In the genomic region with DNA sequence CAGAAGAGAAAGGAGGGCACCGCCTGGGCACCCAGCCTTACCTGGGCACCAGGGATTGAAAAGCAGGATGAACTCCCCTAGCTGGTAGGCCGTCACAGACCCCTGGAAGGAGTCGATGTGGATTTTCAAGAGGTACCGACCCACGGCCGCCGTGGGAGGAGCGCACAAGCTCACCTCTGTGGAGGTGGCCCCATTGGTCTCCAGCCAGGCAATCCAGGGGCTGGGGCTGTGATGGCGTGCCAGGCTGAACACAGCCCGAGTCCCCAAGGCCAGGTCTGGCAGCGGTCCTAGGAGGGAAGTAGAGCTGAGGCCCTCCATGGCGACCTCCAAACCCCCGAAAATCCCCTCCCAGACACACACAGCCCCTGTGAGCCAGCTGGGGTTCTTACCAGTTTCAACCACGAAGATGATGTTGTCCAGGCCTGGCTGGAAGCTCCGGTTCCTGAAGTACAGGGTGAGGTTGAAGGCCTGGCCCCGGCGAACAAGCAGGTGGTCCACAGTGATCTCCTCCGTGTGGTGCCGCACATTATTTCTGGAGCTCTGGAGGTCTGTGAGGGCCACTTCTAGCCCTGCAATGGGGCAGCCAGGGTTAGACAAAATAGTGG, we compare ENCODE assay signal across 1 cellular context.
TF ChIP-seq lines count a peak whose summit lies in the region.

No MANE protein-coding gene starts in this region.

TF ChIP-seq in GM12878, 131 proteins besides CTCF, POLR2A, EP300 and RAD21:
- no peak for TF ChIP-seq BHLHE40 (IDR thresholded peaks at IDR 0.05; ENCODE audit: borderline replicate concordance in 1 of 2, low read depth in 2 of 2, low read length in 1 of 2)
- no peak for TF ChIP-seq SPI1 (IDR thresholded peaks at IDR 0.05; ENCODE audit: borderline replicate concordance, insufficient read depth, low read depth, low read length)
- TF ChIP-seq DPF2 (IDR thresholded peaks at IDR 0.05): no peak
- no peak for TF ChIP-seq SMAD1 (IDR thresholded peaks at IDR 0.05; ENCODE audit: low read depth, partially characterized antibody)
- no peak for TF ChIP-seq POLR2AphosphoS2 (IDR thresholded peaks at IDR 0.05; ENCODE audit: low read depth, low read length)
- no peak for TF ChIP-seq FOXK2 (IDR thresholded peaks at IDR 0.05)
- TF ChIP-seq CEBPB (IDR thresholded peaks at IDR 0.05; ENCODE audit: borderline replicate concordance in 1 of 2, low read depth in 2 of 2, low read length in 2 of 2): no peak
- no peak for TF ChIP-seq BMI1 (IDR thresholded peaks at IDR 0.05; ENCODE audit: borderline replicate concordance)
- no peak for TF ChIP-seq NRF1 (conservative IDR thresholded peaks at IDR 0.05; ENCODE audit: low read depth, low read length)
- TF ChIP-seq, protein P1, sequence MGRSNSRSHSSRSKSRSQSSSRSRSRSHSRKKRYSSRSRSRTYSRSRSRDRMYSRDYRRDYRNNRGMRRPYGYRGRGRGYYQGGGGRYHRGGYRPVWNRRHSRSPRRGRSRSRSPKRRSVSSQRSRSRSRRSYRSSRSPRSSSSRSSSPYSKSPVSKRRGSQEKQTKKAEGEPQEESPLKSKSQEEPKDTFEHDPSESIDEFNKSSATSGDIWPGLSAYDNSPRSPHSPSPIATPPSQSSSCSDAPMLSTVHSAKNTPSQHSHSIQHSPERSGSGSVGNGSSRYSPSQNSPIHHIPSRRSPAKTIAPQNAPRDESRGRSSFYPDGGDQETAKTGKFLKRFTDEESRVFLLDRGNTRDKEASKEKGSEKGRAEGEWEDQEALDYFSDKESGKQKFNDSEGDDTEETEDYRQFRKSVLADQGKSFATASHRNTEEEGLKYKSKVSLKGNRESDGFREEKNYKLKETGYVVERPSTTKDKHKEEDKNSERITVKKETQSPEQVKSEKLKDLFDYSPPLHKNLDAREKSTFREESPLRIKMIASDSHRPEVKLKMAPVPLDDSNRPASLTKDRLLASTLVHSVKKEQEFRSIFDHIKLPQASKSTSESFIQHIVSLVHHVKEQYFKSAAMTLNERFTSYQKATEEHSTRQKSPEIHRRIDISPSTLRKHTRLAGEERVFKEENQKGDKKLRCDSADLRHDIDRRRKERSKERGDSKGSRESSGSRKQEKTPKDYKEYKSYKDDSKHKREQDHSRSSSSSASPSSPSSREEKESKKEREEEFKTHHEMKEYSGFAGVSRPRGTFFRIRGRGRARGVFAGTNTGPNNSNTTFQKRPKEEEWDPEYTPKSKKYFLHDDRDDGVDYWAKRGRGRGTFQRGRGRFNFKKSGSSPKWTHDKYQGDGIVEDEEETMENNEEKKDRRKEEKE (IDR thresholded peaks at IDR 0.05): no peak
- no peak for TF ChIP-seq RBBP5 (conservative IDR thresholded peaks at IDR 0.05)
- TF ChIP-seq MYC (IDR thresholded peaks at IDR 0.05; ENCODE audit: insufficient read depth, insufficient read length, insufficient replicate concordance, low read length, severe bottlenecking): no peak
- TF ChIP-seq RFX5 (IDR thresholded peaks at IDR 0.05; ENCODE audit: low read depth, low read length): no peak
- TF ChIP-seq, protein P2, sequence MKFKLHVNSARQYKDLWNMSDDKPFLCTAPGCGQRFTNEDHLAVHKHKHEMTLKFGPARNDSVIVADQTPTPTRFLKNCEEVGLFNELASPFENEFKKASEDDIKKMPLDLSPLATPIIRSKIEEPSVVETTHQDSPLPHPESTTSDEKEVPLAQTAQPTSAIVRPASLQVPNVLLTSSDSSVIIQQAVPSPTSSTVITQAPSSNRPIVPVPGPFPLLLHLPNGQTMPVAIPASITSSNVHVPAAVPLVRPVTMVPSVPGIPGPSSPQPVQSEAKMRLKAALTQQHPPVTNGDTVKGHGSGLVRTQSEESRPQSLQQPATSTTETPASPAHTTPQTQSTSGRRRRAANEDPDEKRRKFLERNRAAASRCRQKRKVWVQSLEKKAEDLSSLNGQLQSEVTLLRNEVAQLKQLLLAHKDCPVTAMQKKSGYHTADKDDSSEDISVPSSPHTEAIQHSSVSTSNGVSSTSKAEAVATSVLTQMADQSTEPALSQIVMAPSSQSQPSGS (IDR thresholded peaks at IDR 0.05; ENCODE audit: low read length): no peak
- TF ChIP-seq NFIC (IDR thresholded peaks at IDR 0.05; ENCODE audit: low read depth, low read length): no peak
- TF ChIP-seq, protein P3, sequence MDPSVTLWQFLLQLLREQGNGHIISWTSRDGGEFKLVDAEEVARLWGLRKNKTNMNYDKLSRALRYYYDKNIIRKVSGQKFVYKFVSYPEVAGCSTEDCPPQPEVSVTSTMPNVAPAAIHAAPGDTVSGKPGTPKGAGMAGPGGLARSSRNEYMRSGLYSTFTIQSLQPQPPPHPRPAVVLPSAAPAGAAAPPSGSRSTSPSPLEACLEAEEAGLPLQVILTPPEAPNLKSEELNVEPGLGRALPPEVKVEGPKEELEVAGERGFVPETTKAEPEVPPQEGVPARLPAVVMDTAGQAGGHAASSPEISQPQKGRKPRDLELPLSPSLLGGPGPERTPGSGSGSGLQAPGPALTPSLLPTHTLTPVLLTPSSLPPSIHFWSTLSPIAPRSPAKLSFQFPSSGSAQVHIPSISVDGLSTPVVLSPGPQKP (IDR thresholded peaks at IDR 0.05; ENCODE audit: low read depth, low read length): no peak
- TF ChIP-seq, protein P4, sequence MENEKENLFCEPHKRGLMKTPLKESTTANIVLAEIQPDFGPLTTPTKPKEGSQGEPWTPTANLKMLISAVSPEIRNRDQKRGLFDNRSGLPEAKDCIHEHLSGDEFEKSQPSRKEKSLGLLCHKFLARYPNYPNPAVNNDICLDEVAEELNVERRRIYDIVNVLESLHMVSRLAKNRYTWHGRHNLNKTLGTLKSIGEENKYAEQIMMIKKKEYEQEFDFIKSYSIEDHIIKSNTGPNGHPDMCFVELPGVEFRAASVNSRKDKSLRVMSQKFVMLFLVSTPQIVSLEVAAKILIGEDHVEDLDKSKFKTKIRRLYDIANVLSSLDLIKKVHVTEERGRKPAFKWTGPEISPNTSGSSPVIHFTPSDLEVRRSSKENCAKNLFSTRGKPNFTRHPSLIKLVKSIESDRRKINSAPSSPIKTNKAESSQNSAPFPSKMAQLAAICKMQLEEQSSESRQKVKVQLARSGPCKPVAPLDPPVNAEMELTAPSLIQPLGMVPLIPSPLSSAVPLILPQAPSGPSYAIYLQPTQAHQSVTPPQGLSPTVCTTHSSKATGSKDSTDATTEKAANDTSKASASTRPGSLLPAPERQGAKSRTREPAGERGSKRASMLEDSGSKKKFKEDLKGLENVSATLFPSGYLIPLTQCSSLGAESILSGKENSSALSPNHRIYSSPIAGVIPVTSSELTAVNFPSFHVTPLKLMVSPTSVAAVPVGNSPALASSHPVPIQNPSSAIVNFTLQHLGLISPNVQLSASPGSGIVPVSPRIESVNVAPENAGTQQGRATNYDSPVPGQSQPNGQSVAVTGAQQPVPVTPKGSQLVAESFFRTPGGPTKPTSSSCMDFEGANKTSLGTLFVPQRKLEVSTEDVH (IDR thresholded peaks at IDR 0.05; ENCODE audit: low read depth, partially characterized antibody): no peak
